Comparison of ENCODE assay signal across 8 cellular contexts in genomic region chr14:61476737-61477410, GRCh38.
A peak's percentile ranks its signal among the peaks of the same experiment; 100 is the strongest.
DNase-seq lines count a peak whose midpoint lies in the region; ATAC-seq, FAIRE-seq and TF ChIP-seq lines count a peak whose summit lies in the region.

No MANE protein-coding gene starts in this region.

- H3K4me1 ChIP-seq in PC-3 (ENCODE audit: insufficient read depth, low read length) (peaks cover 81% of the 10 kb centered on the region), left ventricle myocardium inferior (peaks cover 95% of the 10 kb centered on the region), skeletal muscle satellite cell (ENCODE audit: control insufficient read depth, insufficient read depth, low read length) (peaks cover 57% of the 10 kb centered on the region)

- no peak for DNase-seq in GM12891 (ENCODE audit: insufficient read length, low spot score)
- no peak for DNase-seq in PC-3
- DNase-seq in activated naive CD4-positive, alpha-beta T cell treated with anti-CD3 and anti-CD28 coated beads, Interleukin-2, amount 50 U/mL, for 72 hours (ENCODE audit: low spot score in 2 of 2), result peak in 1 of 2 donors; percentile 40
- DNase-seq in left ventricle myocardium inferior, result no peak
- DNase-seq in iPS-NIHi11 (ENCODE audit: low spot score), result no peak

- FAIRE-seq in GM12891 (lab: Jason Lieb, UNC), result peak; percentile 33

- H3K36me3 ChIP-seq in PC-3 (ENCODE audit: low read depth, low read length), result no peaks in the 10 kb centered on the region
- H3K36me3 ChIP-seq in left ventricle myocardium inferior, result no peaks in the 10 kb centered on the region
- no peaks in the 10 kb centered on the region for H3K36me3 ChIP-seq in skeletal muscle satellite cell (ENCODE audit: insufficient read depth, low read length)

- H2AFZ ChIP-seq in PC-3 (ENCODE audit: low read length), result no peak overlapping the region

- H3K9ac ChIP-seq in PC-3 (ENCODE audit: low read length) (no peak overlapping the region), skeletal muscle satellite cell (ENCODE audit: low read depth, low read length) (peak overlapping the region; percentile 74)

- no peak overlapping the region for H3K4me2 ChIP-seq in PC-3 (ENCODE audit: low read length)
- H3K4me2 ChIP-seq in skeletal muscle satellite cell (ENCODE audit: low read length), result peak overlapping the region; percentile 41

- no peaks in the 10 kb centered on the region for H3K9me2 ChIP-seq in PC-3 (replicated peaks; ENCODE audit: low read length)

- peak overlapping the region; percentile 93 to 100 for H3K27ac Mint-ChIP-seq in activated naive CD4-positive, alpha-beta T cell treated with anti-CD3 and anti-CD28 coated beads, Interleukin-2, amount 50 U/mL, for 72 hours

- no TSS peak for BruUV-seq in PC-3 (replicated peaks; lab: Mats Ljungman, UMichigan)

- peaks cover 0 to 3% of the 10 kb centered on the region in 2 donors for H3K9me3 Mint-ChIP-seq in activated naive CD4-positive, alpha-beta T cell treated with anti-CD3 and anti-CD28 coated beads, Interleukin-2, amount 50 U/mL, for 72 hours

- H3K27me3 ChIP-seq in PC-3 (ENCODE audit: low read length), result no peaks in the 10 kb centered on the region
- no peaks in the 10 kb centered on the region for H3K27me3 ChIP-seq in left ventricle myocardium inferior (ENCODE audit: low read depth)
- H3K27me3 ChIP-seq in skeletal muscle satellite cell (ENCODE audit: control insufficient read depth, insufficient read depth, low read length), result no peaks in the 10 kb centered on the region

- H4K20me1 ChIP-seq in PC-3 (ENCODE audit: low read length), result no peaks in the 10 kb centered on the region

- no peak for TF ChIP-seq CTCF in PC-3 (conservative IDR thresholded peaks at IDR 0.05; ENCODE audit: low read depth, low read length)
- TF ChIP-seq CTCF in left ventricle myocardium inferior (IDR thresholded peaks at IDR 0.05; ENCODE audit: borderline replicate concordance), result no peak

- CTCF ChIA-PET in PC-3 (lab: Charles Lee), result interaction anchor here (0.6 to 1.8 kb wide), 2 partner anchors 86 to 88 kb away, joined by 4 to 5 read pairs; no protein-coding TSS in a partner anchor

- TF ChIP-seq POLR2A in GM12891 (IDR thresholded peaks at IDR 0.05; ENCODE audit: low read depth, low read length), result no peak

- intact Hi-C loops in PC-3 (cut with micrococcal nuclease) (loop anchor here (5.0 to 10.0 kb wide), 2 partner anchors 35 to 548 kb away; no protein-coding TSS in a partner anchor), left ventricle myocardium inferior (cut with micrococcal nuclease) (no loop called here)

- peaks cover 4% of the 10 kb centered on the region for H3F3A ChIP-seq in PC-3 (ENCODE audit: low read length, unreplicated experiment)

- H3K27ac ChIP-seq in PC-3 (ENCODE audit: low read length) (peak overlapping the region; percentile 82), left ventricle myocardium inferior (replicated peaks) (peak overlapping the region; percentile 90)

- POLR2A ChIA-PET in PC-3 (lab: Charles Lee; ENCODE audit: unreplicated experiment), result no interaction called here

- H3K4me3 ChIP-seq in PC-3 (ENCODE audit: low read length), result no peak overlapping the region
- peak overlapping the region; percentile 34 for H3K4me3 ChIP-seq in left ventricle myocardium inferior
- H3K4me3 ChIP-seq in skeletal muscle satellite cell (ENCODE audit: low read length), result no peak overlapping the region

- H3K9me3 ChIP-seq in PC-3 (ENCODE audit: low read length), result no peaks in the 10 kb centered on the region
- H3K9me3 ChIP-seq in left ventricle myocardium inferior (replicated peaks), result no peaks in the 10 kb centered on the region
- H3K9me3 ChIP-seq in skeletal muscle satellite cell (replicated peaks; ENCODE audit: low read length), result no peaks in the 10 kb centered on the region

- H3K79me2 ChIP-seq in PC-3 (ENCODE audit: low read length), result peaks cover 12% of the 10 kb centered on the region

- peaks cover 9 to 28% of the 10 kb centered on the region in 2 donors for H3K36me3 Mint-ChIP-seq in activated naive CD4-positive, alpha-beta T cell treated with anti-CD3 and anti-CD28 coated beads, Interleukin-2, amount 50 U/mL, for 72 hours

- ATAC-seq in PC-3 (no peak), GM19397 (IDR thresholded peaks at IDR 0.05; ENCODE audit: unreplicated experiment) (no peak), GM19395 (IDR thresholded peaks at IDR 0.05; ENCODE audit: unreplicated experiment) (no peak)
- ATAC-seq in activated naive CD4-positive, alpha-beta T cell treated with anti-CD3 and anti-CD28 coated beads, Interleukin-2, amount 50 U/mL, for 72 hours, result peak; percentile 41 to 62

TF ChIP-seq in GM12891, 5 proteins besides CTCF, POLR2A, EP300 and RAD21:
- TF ChIP-seq POU2F2 (IDR thresholded peaks at IDR 0.05; ENCODE audit: low read depth, low read length), result no peak
- TF ChIP-seq TAF1 (IDR thresholded peaks at IDR 0.05; ENCODE audit: low read depth, low read length), result no peak
- TF ChIP-seq SPI1 (IDR thresholded peaks at IDR 0.05; ENCODE audit: low read depth, low read length), result no peak
- TF ChIP-seq PAX5 (IDR thresholded peaks at IDR 0.05; ENCODE audit: insufficient read depth, low read length, severe bottlenecking), result no peak
- no peak for TF ChIP-seq POLR2AphosphoS5 (IDR thresholded peaks at IDR 0.05; ENCODE audit: low read depth, low read length)

Comparison
In these comparisons a context has a peak if more than half of its experiments do, and no peak if none do; other contexts are left out.
1. ATAC-seq: peak in activated naive CD4-positive, alpha-beta T cell treated with anti-CD3 and anti-CD28 coated beads, Interleukin-2, amount 50 U/mL, for 72 hours (2 of 2); none in PC-3 (single experiment), GM19397 (single experiment) and GM19395 (single experiment).